In the genomic region with DNA sequence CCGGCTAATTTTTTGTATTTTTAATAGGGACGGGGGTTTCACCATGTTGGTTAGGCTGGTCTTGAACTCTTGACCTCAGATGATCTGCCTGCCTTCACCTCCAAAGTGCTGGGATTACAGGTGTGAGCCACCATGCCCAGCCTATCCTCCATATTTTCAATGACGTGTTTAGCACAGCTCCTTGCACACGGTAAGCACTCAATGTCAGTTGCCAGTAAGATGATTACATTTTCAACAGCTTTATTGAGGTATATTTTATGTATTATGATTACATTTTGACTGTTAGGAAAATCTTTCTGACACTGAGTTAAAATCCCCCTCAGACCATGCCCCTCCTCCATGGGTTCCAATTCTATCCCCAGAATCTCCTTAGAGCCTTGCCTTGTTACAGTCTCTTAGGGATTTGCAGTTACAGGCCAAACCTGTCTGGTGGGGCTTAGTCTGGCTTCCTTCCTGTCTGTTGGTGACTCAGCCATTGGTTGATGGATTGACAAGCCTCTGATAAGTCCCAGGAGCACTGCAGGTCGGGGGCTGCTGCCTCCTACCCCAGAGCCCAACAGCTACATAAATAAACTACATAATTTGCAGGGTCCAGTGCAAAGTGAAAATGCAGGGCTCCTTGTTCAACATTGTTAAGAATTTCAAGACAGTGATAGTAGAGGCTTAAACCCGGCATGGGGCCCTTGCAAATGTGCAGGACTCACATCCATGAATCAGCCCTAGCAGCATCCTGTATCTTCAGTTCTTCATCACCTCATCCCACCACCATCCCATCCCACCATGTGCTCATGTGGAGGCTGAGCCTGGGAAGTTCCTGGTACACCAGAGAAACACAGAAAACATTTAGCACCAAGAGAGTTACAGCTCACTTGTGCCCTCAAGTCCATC, we compare ENCODE assay signal across 11 cellular contexts. TPM values are rescaled to one million over a fixed set of nuclear protein-coding genes. Genes with fewer than 3 reads are reported as not detected.
DNase-seq lines count a peak whose midpoint lies in the region; ATAC-seq and TF ChIP-seq lines count a peak whose summit lies in the region.
"Had no signal": no experiment of that assay in that cellular context is flagged by ENCODE, and none has a peak within 500 bp of the region (broad histone marks: within the 10 kb centered on the region; RNA-seq: fewer than 3 reads in every experiment).

No MANE protein-coding gene starts in this region.

- CTCF ChIA-PET in RWPE1 (lab: Yijun Ruan, JAX) = interaction anchor here (0.6 kb wide), 1 partner anchor 16 kb away, joined by 4 read pairs; no protein-coding TSS in a partner anchor

- H3K9me3 ChIP-seq in smooth muscle cell (replicated peaks; ENCODE audit: low read depth) = no peaks in the 10 kb centered on the region
- H3K9me3 ChIP-seq in aorta (ENCODE audit: control insufficient read depth, low read length) = no peaks in the 10 kb centered on the region

- no peaks in the 10 kb centered on the region for H3K9me3 Mint-ChIP-seq in activated naive CD4-positive, alpha-beta T cell treated with anti-CD3 and anti-CD28 coated beads, Interleukin-2, amount 50 U/mL, for 24 hours

- H3K4me3 ChIP-seq in epithelial cell of esophagus (ENCODE audit: low read length) (no peak overlapping the region), smooth muscle cell (no peak overlapping the region), aorta (ENCODE audit: low read length in 2 of 2) (no peak overlapping the region)

- no peak overlapping the region for H2AFZ ChIP-seq in smooth muscle cell (ENCODE audit: low read depth)

- peaks cover 12% of the 10 kb centered on the region for H3K36me3 Mint-ChIP-seq in activated naive CD4-positive, alpha-beta T cell treated with anti-CD3 and anti-CD28 coated beads, Interleukin-2, amount 50 U/mL, for 24 hours

- H4K20me1 ChIP-seq in smooth muscle cell (ENCODE audit: low read depth) = no peaks in the 10 kb centered on the region

- no peak for DNase-seq in activated naive CD4-positive, alpha-beta T cell treated with anti-CD3 and anti-CD28 coated beads, Interleukin-2, amount 50 U/mL, for 16 hours
- DNase-seq in RWPE1 (ENCODE audit: low spot score) = peak; percentile 64
- DNase-seq in epithelial cell of esophagus (ENCODE audit: low read depth) = peak; percentile 90
- no peak for DNase-seq in smooth muscle cell (lab: John Stamatoyannopoulos, UW; ENCODE audit: unreplicated experiment)
- no peak for DNase-seq in NCI-H524 treated with DMSO at 0.1 percent for 48 hours (lab: John Stamatoyannopoulos, UW)
- DNase-seq in stimulated activated naive CD4-positive, alpha-beta T cell (lab: John Stamatoyannopoulos, UW) = no peak
- no peak for DNase-seq in aorta
- DNase-seq: activated CD4-positive, alpha-beta T cell treated with anti-CD3 and anti-CD28 coated beads for 4 hours; cerebellar nuclear complex had no signal

- POLR2A ChIA-PET in RWPE1 (lab: Yijun Ruan, JAX; ENCODE audit: low non-redundant PET) = interaction anchor here (0.6 kb wide), 1 partner anchor 58 kb away, joined by 6 read pairs; no protein-coding TSS in a partner anchor

- H3K27ac Mint-ChIP-seq in activated naive CD4-positive, alpha-beta T cell treated with anti-CD3 and anti-CD28 coated beads, Interleukin-2, amount 50 U/mL, for 24 hours = peak overlapping the region; percentile 35

- H3K9ac ChIP-seq in smooth muscle cell (ENCODE audit: low read depth) = peak overlapping the region; percentile 23

- H3K27me3 Mint-ChIP-seq in activated naive CD4-positive, alpha-beta T cell treated with anti-CD3 and anti-CD28 coated beads, Interleukin-2, amount 50 U/mL, for 24 hours = no peaks in the 10 kb centered on the region

- 53% methylated on average over 6 of the region's 6 CpGs for WGBS in smooth muscle cell (ENCODE audit: low lambda C conversion rate)
- 60 to 66% methylated on average over 6 of the region's 6 CpGs for WGBS in aorta, 2 donors

- H3K4me1 ChIP-seq in smooth muscle cell (ENCODE audit: low read depth) = peaks cover 7% of the 10 kb centered on the region
- no peaks in the 10 kb centered on the region for H3K4me1 ChIP-seq in aorta (ENCODE audit: control insufficient read depth in 1 of 2, insufficient read depth in 2 of 2, low read length in 2 of 2)

- no peaks in the 10 kb centered on the region for H3K79me2 ChIP-seq in smooth muscle cell (ENCODE audit: low read depth)

- peak overlapping the region; percentile 2 for H3K4me2 ChIP-seq in smooth muscle cell

- H3K4me3 Mint-ChIP-seq in activated naive CD4-positive, alpha-beta T cell treated with anti-CD3 and anti-CD28 coated beads, Interleukin-2, amount 50 U/mL, for 24 hours = no peak overlapping the region

- H3K27ac ChIP-seq in RWPE1 (peak overlapping the region; percentile 54; the same call in 1 of the 2 replicates), smooth muscle cell (ENCODE audit: low read depth) (peak overlapping the region; percentile 70), aorta (ENCODE audit: low read depth in 1 of 2, low read length in 2 of 2) (no peak overlapping the region)

- H3K27me3 ChIP-seq in smooth muscle cell (ENCODE audit: low read depth) = no peaks in the 10 kb centered on the region
- no peaks in the 10 kb centered on the region for H3K27me3 ChIP-seq in aorta (ENCODE audit: control insufficient read depth in 1 of 2, insufficient read depth in 2 of 2, low read length in 1 of 2)

- peaks cover 8% of the 10 kb centered on the region for H3K4me1 Mint-ChIP-seq in activated naive CD4-positive, alpha-beta T cell treated with anti-CD3 and anti-CD28 coated beads, Interleukin-2, amount 50 U/mL, for 24 hours

- peaks cover 17% of the 10 kb centered on the region for H3F3A ChIP-seq in smooth muscle cell (ENCODE audit: low read depth)

- H3K36me3 ChIP-seq in smooth muscle cell (ENCODE audit: low read depth) (no peaks in the 10 kb centered on the region), aorta (ENCODE audit: control insufficient read depth in 1 of 2, insufficient read depth in 2 of 2, low read length in 1 of 2) (no peaks in the 10 kb centered on the region)

- no peak for ATAC-seq in aorta (ENCODE audit: low FRiP score)

- intact Hi-C loops in aorta (cut with DNase I) = no loop called here

- TF ChIP-seq CTCF in RWPE1 (conservative IDR thresholded peaks at IDR 0.05; ENCODE audit: low read depth) (no peak), epithelial cell of esophagus (IDR thresholded peaks at IDR 0.05; ENCODE audit: insufficient read depth, low read depth, low read length, missing control alignments) (no peak), smooth muscle cell (IDR thresholded peaks at IDR 0.05; ENCODE audit: borderline replicate concordance, insufficient read depth, poor library complexity, severe bottlenecking) (no peak)

RNA-seq across cellular contexts. Expression of a gene that starts 23.4 kb away (rescaled TPM):
- 3.7 and 4.4 TPM in 2 replicates for total RNA-seq in smooth muscle cell
- 6.3 and 7.3 TPM in 2 replicates for polyA plus RNA-seq in smooth muscle cell
- 10 to 100 TPM in 1 of 2 donors, 1 to 10 TPM in 1; 8.8 to 10.5 TPM for total RNA-seq in aorta
- polyA plus RNA-seq in aorta = 1 to 10 TPM; 3.2 to 6.3 TPM

RNA-seq across cellular contexts. Expression of a gene that starts 41.8 kb away (rescaled TPM):
- total RNA-seq in smooth muscle cell = 2.3 TPM in 1 of 2 replicates, not detected in the other
- polyA plus RNA-seq in smooth muscle cell = 0.66 and 0.98 TPM in 2 replicates
- total RNA-seq in aorta = under 1 TPM; 0.88 to 0.96 TPM
- polyA plus RNA-seq in aorta = under 1 TPM in 1 of 2 donors, not detected in 1; 0.23 TPM
- total RNA-seq: osteoblast had no signal

RNA-seq across cellular contexts. Expression of a gene that starts 51.5 kb away (rescaled TPM):
- 36.0 and 39.7 TPM in 2 replicates for total RNA-seq in smooth muscle cell
- polyA plus RNA-seq in smooth muscle cell = 8.8 and 9.1 TPM in 2 replicates
- 10 to 100 TPM; 28.9 to 32.3 TPM for total RNA-seq in aorta
- 1 to 10 TPM; 7.6 to 7.8 TPM for polyA plus RNA-seq in aorta

Comparison
In these comparisons a context has a peak if more than half of its experiments do, and no peak if none do; other contexts are left out.
1. DNase-seq: peak in RWPE1 (single experiment) and epithelial cell of esophagus (single experiment); none in activated naive CD4-positive, alpha-beta T cell treated with anti-CD3 and anti-CD28 coated beads, Interleukin-2, amount 50 U/mL, for 16 hours (single experiment), smooth muscle cell (single experiment), NCI-H524 treated with DMSO at 0.1 percent for 48 hours (single experiment), stimulated activated naive CD4-positive, alpha-beta T cell (0 of 6) and aorta (0 of 2).
2. H3K27ac ChIP-seq: peak in RWPE1 (single experiment) and smooth muscle cell (single experiment); none in aorta (0 of 2).